ENCODE assay signal across 10 cellular contexts in genomic region chr14:90677484-90678045, GRCh38.
DNase-seq lines count a peak whose midpoint lies in the region; TF ChIP-seq lines count a peak whose summit lies in the region.
"Had no signal": no experiment of that assay in that cellular context is flagged by ENCODE, and none has a peak within 500 bp of the region (broad histone marks: within the 10 kb centered on the region; RNA-seq: fewer than 3 reads in every experiment).

No MANE protein-coding gene starts in this region.

- no peak overlapping the region for H2AK5ac ChIP-seq in trophoblast cell (ENCODE audit: low read length)

- TF ChIP-seq CTCF in choroid plexus epithelial cell (conservative IDR thresholded peaks at IDR 0.05; ENCODE audit: low read depth, low read length) = no peak

- peaks cover 16 to 18% of the 10 kb centered on the region in 2 experiments for H3K36me3 ChIP-seq in trophoblast cell (ENCODE audit: control insufficient read depth in 1 of 2, insufficient read depth in 2 of 2, low read length in 2 of 2)

- H2BK5ac ChIP-seq in trophoblast cell (ENCODE audit: low read depth, low read length, poor library complexity) = peak overlapping the region; percentile 23

- H3K18ac ChIP-seq in trophoblast cell (ENCODE audit: low read length) = no peak overlapping the region

- H3K9me3 ChIP-seq in trophoblast cell (ENCODE audit: insufficient read depth, low read depth, low read length) = no peaks in the 10 kb centered on the region

- H4K91ac ChIP-seq in trophoblast cell (ENCODE audit: low read depth, low read length) = no peak overlapping the region

- H3K23ac ChIP-seq in trophoblast cell (ENCODE audit: low read length) = no peak overlapping the region

- peak overlapping the region; percentile 16 for H3K4me2 ChIP-seq in trophoblast cell (ENCODE audit: low read length)

- H3K9ac ChIP-seq in trophoblast cell (ENCODE audit: low read length) = no peak overlapping the region

- H3K4me3 ChIP-seq in choroid plexus epithelial cell (ENCODE audit: low read depth, low read length) (no peak overlapping the region), trophoblast cell (ENCODE audit: low read depth, low read length) (no peak overlapping the region)

- H2AFZ ChIP-seq in trophoblast cell (ENCODE audit: insufficient read depth, low read length, poor library complexity) = no peak overlapping the region

- no peak overlapping the region for H4K12ac ChIP-seq in trophoblast cell (ENCODE audit: low read depth, low read length)

- no peak overlapping the region for H3K4ac ChIP-seq in trophoblast cell (ENCODE audit: low read depth, low read length)

- H2BK120ac ChIP-seq in trophoblast cell (ENCODE audit: insufficient read depth, low read length, poor library complexity) = no peak overlapping the region

- no peaks in the 10 kb centered on the region for H3K79me2 ChIP-seq in trophoblast cell (ENCODE audit: control insufficient read depth, insufficient read depth, low read length, poor library complexity)

- H2BK12ac ChIP-seq in trophoblast cell (ENCODE audit: low read length) = no peak overlapping the region

- peaks cover 4 to 6% of the 10 kb centered on the region in 2 experiments for H3K4me1 ChIP-seq in trophoblast cell (ENCODE audit: control insufficient read depth in 1 of 2, insufficient read depth in 2 of 2, low read length in 2 of 2)

- in situ Hi-C loops in ACHN (cut with HindIII; ENCODE audit: low pct_ligation_motif_present, low pct_unique_long_range_greater_than_20kb, low sequenced_read_pairs) = no loop called here

- WGBS in trophoblast cell (ENCODE audit: extremely low coverage, insufficient coverage, insufficient read length) = no CpG with 5 or more reads among the region's 5 CpGs

- DNase-seq in EH (ENCODE audit: low read depth) (peak; percentile 72), RKO (ENCODE audit: low spot score) (peak; percentile 14), choroid plexus epithelial cell (ENCODE audit: low read depth) (peak; percentile 71), trophoblast cell (peak in 1 of 2 donors; percentile 7), cerebellum (ENCODE audit: low spot score) (no peak), ACHN (no peak), OCI-M2 (lab: John Stamatoyannopoulos, UW; ENCODE audit: unreplicated experiment) (no peak), anterior cingulate cortex (lab: John Stamatoyannopoulos, UW) (no peak)
- DNase-seq: NCI-H2227 treated with DMSO at 0.1 percent for 48 hours, small intestine had no signal

- no peak overlapping the region for H4K8ac ChIP-seq in trophoblast cell (ENCODE audit: low read depth, low read length)

- peak overlapping the region; percentile 51 for H3K27ac ChIP-seq in trophoblast cell (ENCODE audit: low read depth, low read length)

- H3K79me1 ChIP-seq in trophoblast cell (ENCODE audit: low read length) = no peaks in the 10 kb centered on the region

- no peak overlapping the region for H3K14ac ChIP-seq in trophoblast cell (ENCODE audit: low read length)

- no peaks in the 10 kb centered on the region for H3K27me3 ChIP-seq in trophoblast cell (ENCODE audit: insufficient read depth, low read length)

Comparison
In these comparisons a context has a peak if more than half of its experiments do, and no peak if none do; other contexts are left out.
1. DNase-seq: peak in EH (single experiment), RKO (single experiment) and choroid plexus epithelial cell (single experiment); none in cerebellum (single experiment), ACHN (single experiment), OCI-M2 (single experiment) and anterior cingulate cortex (0 of 58).